19 cellular contexts compared by ENCODE assay signal in genomic region chr6:93222071-93222851, GRCh38.
"Had no signal": no experiment of that assay in that cellular context is flagged by ENCODE, and none has a peak within 500 bp of the region (broad histone marks: within the 10 kb centered on the region; RNA-seq: fewer than 3 reads in every experiment).

No MANE protein-coding gene starts in this region.

- ATAC-seq: effector memory CD8-positive, alpha-beta T cell; foreskin keratinocyte; left lobe of liver; naive thymus-derived CD4-positive, alpha-beta T cell; pancreas; stimulated activated naive B cell treated with anti-CD40 and anti-IgM and Interleukin-4, amounts not matched to agents 10 μg/mL and 1 μg/mL and 100 μg/mL, for 72 hours; T-cell had no signal

- H3K27ac Mint-ChIP-seq: activated CD4-positive, alpha-beta memory T cell treated with anti-CD3 and anti-CD28 coated beads for 36 hours; activated naive CD8-positive, alpha-beta T cell treated with anti-CD3 and anti-CD28 coated beads for 36 hours; activated T-helper 1 cell treated with anti-CD3 and anti-CD28 coated beads, Interleukin-12 subunit alpha, Interleukin-12 subunit beta, Interleukin-2, Interleukin-4 antibody, amounts not matched to agents 30 ng/mL and 10 ng/mL and 1 ng/mL, durations not matched to agents 14 hours and 24 hours and 36 hours; effector memory CD8-positive, alpha-beta T cell; naive thymus-derived CD4-positive, alpha-beta T cell; stimulated activated naive B cell treated with anti-CD40 and anti-IgM and Interleukin-4, amounts not matched to agents 10 μg/mL and 1 μg/mL and 100 μg/mL, for 72 hours; T-cell had no signal

- H3K27ac ChIP-seq: epithelial cell of prostate, foreskin keratinocyte, neutrophil, pancreas, sigmoid colon, thoracic aorta, upper lobe of left lung had no signal

- H3K4me3 ChIP-seq: pancreas, sigmoid colon, thoracic aorta, upper lobe of left lung had no signal

- DNase-seq: activated CD4-positive, alpha-beta memory T cell treated with anti-CD3 and anti-CD28 coated beads for 36 hours; activated naive CD8-positive, alpha-beta T cell treated with anti-CD3 and anti-CD28 coated beads for 36 hours; activated T-cell treated with anti-CD3 and anti-CD28 coated beads for 4 hours; amniotic stem cell; caudate nucleus; effector memory CD8-positive, alpha-beta T cell; foreskin keratinocyte; naive thymus-derived CD4-positive, alpha-beta T cell; pancreas; sigmoid colon; stimulated activated CD4-positive, alpha-beta T cell treated with anti-CD3 and anti-CD28 coated beads, Interleukin-4, amount 100 ng/mL, for 4 hours; stimulated activated naive B cell treated with anti-CD40 and anti-IgM and Interleukin-4, amounts not matched to agents 10 μg/mL and 1 μg/mL and 100 μg/mL, for 72 hours; T-cell; upper lobe of left lung had no signal

- H3K36me3 Mint-ChIP-seq: activated CD4-positive, alpha-beta memory T cell treated with anti-CD3 and anti-CD28 coated beads for 36 hours; activated naive CD8-positive, alpha-beta T cell treated with anti-CD3 and anti-CD28 coated beads for 36 hours; naive thymus-derived CD4-positive, alpha-beta T cell; stimulated activated naive B cell treated with anti-CD40 and anti-IgM and Interleukin-4, amounts not matched to agents 10 μg/mL and 1 μg/mL and 100 μg/mL, for 72 hours; T-cell had no signal

- H3K4me1 Mint-ChIP-seq: activated naive CD8-positive, alpha-beta T cell treated with anti-CD3 and anti-CD28 coated beads for 36 hours; naive thymus-derived CD4-positive, alpha-beta T cell; stimulated activated naive B cell treated with anti-CD40 and anti-IgM and Interleukin-4, amounts not matched to agents 10 μg/mL and 1 μg/mL and 100 μg/mL, for 72 hours; T-cell had no signal

- H3K9me3 Mint-ChIP-seq: stimulated activated naive B cell treated with anti-CD40 and anti-IgM and Interleukin-4, amounts not matched to agents 10 μg/mL and 1 μg/mL and 100 μg/mL, for 72 hours had no signal

- H3K4me3 Mint-ChIP-seq: activated CD4-positive, alpha-beta memory T cell treated with anti-CD3 and anti-CD28 coated beads for 36 hours; activated naive CD8-positive, alpha-beta T cell treated with anti-CD3 and anti-CD28 coated beads for 36 hours; activated T-helper 1 cell treated with anti-CD3 and anti-CD28 coated beads, Interleukin-12 subunit alpha, Interleukin-12 subunit beta, Interleukin-2, Interleukin-4 antibody, amounts not matched to agents 30 ng/mL and 10 ng/mL and 1 ng/mL, durations not matched to agents 14 hours and 24 hours and 36 hours; effector memory CD8-positive, alpha-beta T cell; naive thymus-derived CD4-positive, alpha-beta T cell; stimulated activated naive B cell treated with anti-CD40 and anti-IgM and Interleukin-4, amounts not matched to agents 10 μg/mL and 1 μg/mL and 100 μg/mL, for 72 hours; T-cell had no signal

- H3K4me1 ChIP-seq: foreskin keratinocyte, sigmoid colon, upper lobe of left lung had no signal

- H3K9me3 ChIP-seq: neutrophil, pancreas, sigmoid colon, thoracic aorta, upper lobe of left lung had no signal

- H3K27me3 ChIP-seq: foreskin keratinocyte, neutrophil, pancreas, sigmoid colon, upper lobe of left lung had no signal

- H3K36me3 ChIP-seq: neutrophil, pancreas, sigmoid colon, thoracic aorta, upper lobe of left lung had no signal

- H3K27me3 Mint-ChIP-seq: activated CD4-positive, alpha-beta memory T cell treated with anti-CD3 and anti-CD28 coated beads for 36 hours; activated naive CD8-positive, alpha-beta T cell treated with anti-CD3 and anti-CD28 coated beads for 36 hours; effector memory CD8-positive, alpha-beta T cell; naive thymus-derived CD4-positive, alpha-beta T cell; stimulated activated naive B cell treated with anti-CD40 and anti-IgM and Interleukin-4, amounts not matched to agents 10 μg/mL and 1 μg/mL and 100 μg/mL, for 72 hours; T-cell had no signal
